Comparison of ENCODE assay signal across 32 cellular contexts in genomic region chr12:75648856-75649255, GRCh38.
"Had no signal": no experiment of that assay in that cellular context is flagged by ENCODE, and none has a peak within 500 bp of the region (broad histone marks: within the 10 kb centered on the region; RNA-seq: fewer than 3 reads in every experiment).

No MANE protein-coding gene starts in this region.

- H3K4me1 Mint-ChIP-seq: activated naive CD4-positive, alpha-beta T cell treated with anti-CD3 and anti-CD28 coated beads, Interleukin-2, amount 50 U/mL, for 24 hours; activated T-helper 17 cell treated with anti-CD3 and anti-CD28 coated beads, Interleukin-2, amount 50 U/mL, for 72 hours; T-helper 17 cell had no signal

- H3K27ac ChIP-seq: adrenal gland, body of pancreas, esophagus muscularis mucosa, foreskin keratinocyte, gastroesophageal sphincter, heart right ventricle, WERI-Rb-1 had no signal

- H3K4me3 ChIP-seq: adrenal gland, body of pancreas, esophagus muscularis mucosa, gastroesophageal sphincter, heart right ventricle had no signal

- H3K27me3 ChIP-seq: adrenal gland, body of pancreas, esophagus muscularis mucosa, foreskin keratinocyte, gastroesophageal sphincter, heart right ventricle had no signal

- H3K27me3 Mint-ChIP-seq: T-helper 17 cell had no signal

- H3K27ac Mint-ChIP-seq: activated B cell treated with CpG ODN at 0.5 μM for 24 hours; activated CD8-positive, alpha-beta T cell treated with anti-CD3 and anti-CD28 coated beads for 36 hours; activated naive CD4-positive, alpha-beta T cell treated with anti-CD3 and anti-CD28 coated beads for 36 hours; activated naive CD4-positive, alpha-beta T cell treated with anti-CD3 and anti-CD28 coated beads, Interleukin-2, amount 50 U/mL, for 24 hours; activated naive CD8-positive, alpha-beta T cell treated with anti-CD3 and anti-CD28 coated beads for 36 hours; activated naive CD8-positive, alpha-beta T cell treated with anti-CD3 and anti-CD28 coated beads, Interleukin-2, amount 50 U/mL, for 24 hours; activated T-helper 17 cell treated with anti-CD3 and anti-CD28 coated beads, Interleukin-2, amount 50 U/mL, for 72 hours; effector memory CD8-positive, alpha-beta T cell; T-helper 17 cell; T-helper 2 cell treated with Interferon-gamma antibody and Interleukin-4, amounts not matched to agents 5 μg/mL and 100 μg/mL, for 36 hours had no signal

- H3K9me3 Mint-ChIP-seq: activated B cell treated with CpG ODN at 0.5 μM for 24 hours; activated CD8-positive, alpha-beta T cell treated with anti-CD3 and anti-CD28 coated beads for 36 hours; activated naive CD4-positive, alpha-beta T cell treated with anti-CD3 and anti-CD28 coated beads for 36 hours; activated naive CD4-positive, alpha-beta T cell treated with anti-CD3 and anti-CD28 coated beads, Interleukin-2, amount 50 U/mL, for 24 hours; activated naive CD8-positive, alpha-beta T cell treated with anti-CD3 and anti-CD28 coated beads for 36 hours; activated naive CD8-positive, alpha-beta T cell treated with anti-CD3 and anti-CD28 coated beads, Interleukin-2, amount 50 U/mL, for 24 hours; activated T-cell treated with anti-CD3 and anti-CD28 coated beads, Interleukin-2, amount 50 U/mL, for 4 hours; activated T-helper 17 cell treated with anti-CD3 and anti-CD28 coated beads, Interleukin-2, amount 50 U/mL, for 72 hours; effector memory CD8-positive, alpha-beta T cell; T-helper 2 cell treated with Interferon-gamma antibody and Interleukin-4, amounts not matched to agents 5 μg/mL and 100 μg/mL, for 36 hours had no signal

- H3K9me3 ChIP-seq: adrenal gland, body of pancreas, esophagus muscularis mucosa, gastroesophageal sphincter, heart right ventricle had no signal

- ATAC-seq: activated CD4-positive, CD25-positive, alpha-beta regulatory T cell treated with anti-CD3 and anti-CD28 coated beads, Interleukin-2, amount 50 U/mL, for 24 hours; activated CD8-positive, alpha-beta T cell treated with anti-CD3 and anti-CD28 coated beads for 36 hours; activated naive CD8-positive, alpha-beta T cell treated with anti-CD3 and anti-CD28 coated beads, Interleukin-2, amount 50 U/mL, for 24 hours; activated T-cell treated with anti-CD3 and anti-CD28 coated beads, Interleukin-2, amount 50 U/mL, for 4 hours; activated T-helper 17 cell treated with anti-CD3 and anti-CD28 coated beads, Interleukin-2, amount 50 U/mL, for 72 hours; body of pancreas; effector memory CD8-positive, alpha-beta T cell; foreskin keratinocyte; gastroesophageal sphincter; heart right ventricle; T-helper 17 cell had no signal

- H3K4me1 ChIP-seq: adrenal gland, gastroesophageal sphincter had no signal

- H3K36me3 Mint-ChIP-seq: activated naive CD4-positive, alpha-beta T cell treated with anti-CD3 and anti-CD28 coated beads, Interleukin-2, amount 50 U/mL, for 24 hours; activated naive CD8-positive, alpha-beta T cell treated with anti-CD3 and anti-CD28 coated beads for 36 hours had no signal

- DNase-seq: activated B cell treated with CpG ODN at 0.5 μM for 24 hours; activated CD4-positive, alpha-beta T cell treated with anti-CD3 and anti-CD28 coated beads for 48 hours; activated CD4-positive, alpha-beta T cell treated with anti-CD3 and anti-CD28 coated beads, Interleukin-2, amount 50 U/mL, for 1 hour; activated CD4-positive, alpha-beta T cell treated with anti-CD3 and anti-CD28 coated beads, Interleukin-2, amount 50 U/mL, for 48 hours; activated CD8-positive, alpha-beta memory T cell treated with anti-CD3 and anti-CD28 coated beads for 24 hours; activated CD8-positive, alpha-beta T cell treated with anti-CD3 and anti-CD28 coated beads for 36 hours; activated effector memory CD4-positive, alpha-beta T cell treated with Interleukin-2 at 50 U/mL for 16 hours; activated naive CD4-positive, alpha-beta T cell treated with anti-CD3 and anti-CD28 coated beads for 36 hours; activated naive CD8-positive, alpha-beta T cell treated with anti-CD3 and anti-CD28 coated beads for 36 hours; activated naive CD8-positive, alpha-beta T cell treated with anti-CD3 and anti-CD28 coated beads, Interleukin-2, amount 50 U/mL, for 24 hours; activated T-cell treated with anti-CD3 and anti-CD28 coated beads, Interleukin-2, amount 50 U/mL, for 4 hours; adrenal gland; amygdala; aorta; body of pancreas; caudate nucleus; cortex of kidney; dermis blood vessel endothelial cell; effector CD4-positive, alpha-beta T cell; effector memory CD8-positive, alpha-beta T cell; erythroblast; foreskin keratinocyte; heart right ventricle; T-helper 17 cell; T1000; WERI-Rb-1 had no signal

- H3K36me3 ChIP-seq: adrenal gland, esophagus muscularis mucosa, gastroesophageal sphincter, heart right ventricle, WERI-Rb-1 had no signal

- H3K4me3 Mint-ChIP-seq: activated B cell treated with CpG ODN at 0.5 μM for 24 hours; activated CD8-positive, alpha-beta T cell treated with anti-CD3 and anti-CD28 coated beads for 36 hours; activated naive CD4-positive, alpha-beta T cell treated with anti-CD3 and anti-CD28 coated beads for 36 hours; activated naive CD4-positive, alpha-beta T cell treated with anti-CD3 and anti-CD28 coated beads, Interleukin-2, amount 50 U/mL, for 24 hours; activated naive CD8-positive, alpha-beta T cell treated with anti-CD3 and anti-CD28 coated beads for 36 hours; activated naive CD8-positive, alpha-beta T cell treated with anti-CD3 and anti-CD28 coated beads, Interleukin-2, amount 50 U/mL, for 24 hours; activated T-cell treated with anti-CD3 and anti-CD28 coated beads, Interleukin-2, amount 50 U/mL, for 4 hours; activated T-helper 17 cell treated with anti-CD3 and anti-CD28 coated beads, Interleukin-2, amount 50 U/mL, for 72 hours; effector memory CD8-positive, alpha-beta T cell; T-helper 17 cell; T-helper 2 cell treated with Interferon-gamma antibody and Interleukin-4, amounts not matched to agents 5 μg/mL and 100 μg/mL, for 36 hours had no signal
